In genomic region chr11:8685306-8685705, GRCh38 we compare ENCODE assay signal across 12 cellular contexts. TPM values are rescaled to one million over a fixed set of nuclear protein-coding genes. Genes with fewer than 3 reads are reported as not detected.
DNase-seq lines count a peak whose midpoint lies in the region; ATAC-seq and TF ChIP-seq lines count a peak whose summit lies in the region.
"Had no signal": no experiment of that assay in that cellular context is flagged by ENCODE, and none has a peak within 500 bp of the region (broad histone marks: within the 10 kb centered on the region; RNA-seq: fewer than 3 reads in every experiment).

No MANE protein-coding gene starts in this region.

- H3K36me3 Mint-ChIP-seq in activated CD8-positive, alpha-beta T cell treated with anti-CD3 and anti-CD28 coated beads, Interleukin-2, amount 10 ng/mL, durations not matched to agents 7 days and 5 days (ENCODE audit: low read depth), result peaks cover 84% of the 10 kb centered on the region
- H3K36me3 Mint-ChIP-seq in memory B cell, result peaks cover 20% of the 10 kb centered on the region

- no peaks in the 10 kb centered on the region for H3K27me3 ChIP-seq in HCT116 (ENCODE audit: insufficient read depth, low read length)
- H3K27me3 ChIP-seq in suprapubic skin, result no peaks in the 10 kb centered on the region
- H3K27me3 ChIP-seq in left lung, result no peaks in the 10 kb centered on the region
- H3K27me3 ChIP-seq: body of pancreas had no signal

- intact Hi-C loops in HCT116 (cut with micrococcal nuclease), result loop anchor here (5.0 kb wide), 2 partner anchors 187 to 277 kb away; partner anchors contain the start of gene TMEM9B
- intact Hi-C loops in left lung (cut with DNase I), result loop anchor here in 1 of 2 donors (5.0 kb wide), 1 partner anchor 182 kb away; no protein-coding TSS in a partner anchor

- peak overlapping the region; percentile 97 for H3K27ac Mint-ChIP-seq in activated CD8-positive, alpha-beta T cell treated with anti-CD3 and anti-CD28 coated beads, Interleukin-2, amount 10 ng/mL, durations not matched to agents 7 days and 5 days
- H3K27ac Mint-ChIP-seq in memory B cell, result peak overlapping the region; percentile 91

- RAD21 ChIA-PET in HCT116 (lab: Charles Lee; ENCODE audit: low non-redundant PET in 1 of 2, low total read pairs in 2 of 2, uncharacterized antibody in 2 of 2, unreplicated experiment in 2 of 2), result no interaction called here

- H3K27ac ChIP-seq in C4-2B (peak overlapping the region; percentile 100; the same call in 1 of the 2 replicates), HCT116 (ENCODE audit: low read depth, low read length) (peak overlapping the region; percentile 97), suprapubic skin (no peak overlapping the region), left lung (peak overlapping the region in 1 of 2 donors; percentile 8)
- H3K27ac ChIP-seq: body of pancreas had no signal

- H3K9me3 Mint-ChIP-seq in activated CD8-positive, alpha-beta T cell treated with anti-CD3 and anti-CD28 coated beads, Interleukin-2, amount 10 ng/mL, durations not matched to agents 7 days and 5 days (ENCODE audit: insufficient read depth), result no peaks in the 10 kb centered on the region
- H3K9me3 Mint-ChIP-seq in memory B cell, result peaks cover 6% of the 10 kb centered on the region

- TF ChIP-seq EP300 in suprapubic skin (IDR thresholded peaks at IDR 0.05), result no peak

- TF ChIP-seq RAD21 in HCT116 (IDR thresholded peaks at IDR 0.05; ENCODE audit: low read depth), result no peak

- peak overlapping the region; percentile 99 for H3K9ac ChIP-seq in HCT116 (ENCODE audit: low read length)

- H4K20me1 ChIP-seq in HCT116 (ENCODE audit: insufficient read depth), result peaks cover 3% of the 10 kb centered on the region; the same call in 1 of the 2 replicates

- peak overlapping the region; percentile 80 for H3K4me2 ChIP-seq in HCT116 (ENCODE audit: low read length)

- peak overlapping the region in 1 of 2 experiments; percentile 93; a peak in 1 of 4 replicates for H3K4me3 ChIP-seq in HCT116 (replicated peaks in 1 of 2; ENCODE audit: low read depth in 1 of 2, low read length in 2 of 2)
- H3K4me3 ChIP-seq in suprapubic skin, result no peak overlapping the region
- peak overlapping the region in 1 of 2 donors; percentile 97 for H3K4me3 ChIP-seq in left lung
- H3K4me3 ChIP-seq: body of pancreas had no signal

- CTCF ChIA-PET in HCT116 (lab: Charles Lee), result no interaction called here
- CTCF ChIA-PET in activated CD8-positive, alpha-beta T cell treated with anti-CD3 and anti-CD28 coated beads, Interleukin-2, amount 10 ng/mL, durations not matched to agents 7 days and 5 days (lab: Charles Lee), result no interaction called here

- DNase-seq in HCT116 (ENCODE audit: low read depth, low spot score), result no peak
- DNase-seq in activated CD8-positive, alpha-beta T cell treated with anti-CD3 and anti-CD28 coated beads, Interleukin-2, amount 10 ng/mL, durations not matched to agents 7 days and 5 days, result no peak
- no peak for DNase-seq in memory B cell (ENCODE audit: low spot score in 2 of 2)
- no peak for DNase-seq in suprapubic skin (ENCODE audit: low spot score in 2 of 2)
- no peak for DNase-seq in left lung
- DNase-seq: body of pancreas; Kasumi-1; NCI-H748 treated with DMSO at 0.1 percent for 48 hours; stimulated activated CD4-positive, alpha-beta T cell treated with anti-CD3 and anti-CD28 coated beads, Interleukin-15, amount 100 ng/mL, for 24 hours had no signal

- peaks cover 27 to 64% of the 10 kb centered on the region in 2 experiments for H3K4me1 ChIP-seq in HCT116 (ENCODE audit: control insufficient read depth in 1 of 2, insufficient read depth in 2 of 2, low read length in 2 of 2)
- peaks cover 46% of the 10 kb centered on the region for H3K4me1 ChIP-seq in suprapubic skin
- H3K4me1 ChIP-seq in left lung, result peaks cover 22 to 60% of the 10 kb centered on the region in 2 donors

- H3K79me2 ChIP-seq in HCT116 (ENCODE audit: insufficient read depth, low read length), result peaks cover 67% of the 10 kb centered on the region

- BruUV-seq in HCT116 (replicated peaks; lab: Mats Ljungman, UMichigan), result no TSS peak

- peak overlapping the region; percentile 28 for H3K4me3 Mint-ChIP-seq in activated CD8-positive, alpha-beta T cell treated with anti-CD3 and anti-CD28 coated beads, Interleukin-2, amount 10 ng/mL, durations not matched to agents 7 days and 5 days
- H3K4me3 Mint-ChIP-seq in memory B cell, result no peak overlapping the region

- ATAC-seq in HCT116 (no peak), memory B cell (ENCODE audit: low read depth) (no peak), left lung (no peak), HG03439 (IDR thresholded peaks at IDR 0.05; ENCODE audit: unreplicated experiment) (no peak), GM18873 (IDR thresholded peaks at IDR 0.05; ENCODE audit: low FRiP score, unreplicated experiment) (no peak)
- no peak for ATAC-seq in activated CD8-positive, alpha-beta T cell treated with anti-CD3 and anti-CD28 coated beads, Interleukin-2, amount 10 ng/mL, durations not matched to agents 7 days and 5 days
- ATAC-seq: body of pancreas had no signal

- 71% methylated on average over 7 of the region's 7 CpGs for WGBS in suprapubic skin

- H3K36me3 ChIP-seq in HCT116 (ENCODE audit: control insufficient read depth in 1 of 2, insufficient read depth in 2 of 2, low read length in 2 of 2) (peaks cover 24 to 46% of the 10 kb centered on the region in 2 experiments), suprapubic skin (peaks cover 34% of the 10 kb centered on the region), left lung (peaks cover 0 to 39% of the 10 kb centered on the region in 2 donors)

- TF ChIP-seq CTCF in C4-2B (conservative IDR thresholded peaks at IDR 0.05) (no peak), HCT116 (IDR thresholded peaks at IDR 0.05 in 2 of 3, conservative IDR thresholded peaks at IDR 0.05 in 1 of 3; ENCODE audit: borderline replicate concordance in 1 of 3, insufficient read depth in 1 of 3, low read depth in 2 of 3, low read length in 2 of 3) (no peak), suprapubic skin (IDR thresholded peaks at IDR 0.05) (no peak), left lung (IDR thresholded peaks at IDR 0.05) (no peak)

- no peaks in the 10 kb centered on the region for H3K9me2 ChIP-seq in HCT116 (ENCODE audit: insufficient read depth)

- POLR2A ChIA-PET in HCT116 (lab: Charles Lee), result no interaction called here
- POLR2A ChIA-PET in activated CD8-positive, alpha-beta T cell treated with anti-CD3 and anti-CD28 coated beads, Interleukin-2, amount 10 ng/mL, durations not matched to agents 7 days and 5 days (lab: Charles Lee), result no interaction called here

- H3K4me1 Mint-ChIP-seq in activated CD8-positive, alpha-beta T cell treated with anti-CD3 and anti-CD28 coated beads, Interleukin-2, amount 10 ng/mL, durations not matched to agents 7 days and 5 days (ENCODE audit: low read depth), result peaks cover 68% of the 10 kb centered on the region
- H3K4me1 Mint-ChIP-seq in memory B cell, result peaks cover 45% of the 10 kb centered on the region

- TF ChIP-seq POLR2A in HCT116 (IDR thresholded peaks at IDR 0.05; ENCODE audit: borderline replicate concordance, extremely low read depth, insufficient read depth, insufficient read length), result no peak
- no peak for TF ChIP-seq POLR2A in suprapubic skin (IDR thresholded peaks at IDR 0.05)

- H3K27me3 Mint-ChIP-seq in activated CD8-positive, alpha-beta T cell treated with anti-CD3 and anti-CD28 coated beads, Interleukin-2, amount 10 ng/mL, durations not matched to agents 7 days and 5 days (ENCODE audit: low read depth), result no peaks in the 10 kb centered on the region
- no peaks in the 10 kb centered on the region for H3K27me3 Mint-ChIP-seq in memory B cell

- H3K9me3 ChIP-seq in HCT116 (ENCODE audit: control insufficient read depth in 1 of 2, insufficient read depth in 1 of 2, low read depth in 1 of 2, low read length in 2 of 2) (no peaks in the 10 kb centered on the region), suprapubic skin (no peaks in the 10 kb centered on the region), left lung (no peaks in the 10 kb centered on the region)
- H3K9me3 ChIP-seq: body of pancreas had no signal

- H2AFZ ChIP-seq in HCT116 (ENCODE audit: low read depth, low read length, poor library complexity, severe bottlenecking), result no peak overlapping the region

TF ChIP-seq in HCT116, 20 proteins besides CTCF, POLR2A, EP300 and RAD21 (continues in another document):
- TF ChIP-seq POLR2AphosphoS5 (IDR thresholded peaks at IDR 0.05; ENCODE audit: low read depth, low read length) (no peak; the same call in 1 of the 2 replicates), ATF3 (IDR thresholded peaks at IDR 0.05) (no peak), ZBTB33 (IDR thresholded peaks at IDR 0.05; ENCODE audit: extremely low read depth, insufficient replicate concordance, low read length) (no peak), JUND (IDR thresholded peaks at IDR 0.05) (no peak), ZFX (IDR thresholded peaks at IDR 0.05) (no peak), TCF7L2 (IDR thresholded peaks at IDR 0.05; ENCODE audit: borderline replicate concordance, extremely low read depth, insufficient read depth, insufficient read length) (no peak)

RNA-seq across cellular contexts. Expression of gene RPL27A, which starts 2.7 kb away (rescaled TPM):
- total RNA-seq in HCT116 (2021; ENCODE audit: unreplicated experiment), result 1,055 TPM
- polyA plus RNA-seq in HCT116 (2012), result 3,070 and 3,597 TPM in 2 replicates
- total RNA-seq in activated CD8-positive, alpha-beta T cell treated with anti-CD3 and anti-CD28 coated beads, Interleukin-2, amount 10 ng/mL, durations not matched to agents 7 days and 5 days, result 100 to 1,000 TPM; 716 to 768 TPM
- 1,000 to 10,000 TPM in 3 of 4 donors, 100 to 1,000 TPM in 1; 822 to 1,505 (median 1,124) TPM for total RNA-seq in suprapubic skin
- total RNA-seq in left lung, result 100 to 1,000 TPM; 724 to 741 TPM

RNA-seq across cellular contexts. Expression of gene TRIM66, which starts 2.8 kb away (rescaled TPM):
- 24.8 TPM for total RNA-seq in HCT116 (2021; ENCODE audit: unreplicated experiment)
- polyA plus RNA-seq in HCT116 (2012), result 7.9 and 9.3 TPM in 2 replicates
- 10 to 100 TPM; 28.1 to 28.2 TPM for total RNA-seq in activated CD8-positive, alpha-beta T cell treated with anti-CD3 and anti-CD28 coated beads, Interleukin-2, amount 10 ng/mL, durations not matched to agents 7 days and 5 days
- 10 to 100 TPM in 3 of 4 donors, 1 to 10 TPM in 1; 9.9 to 20.3 (median 11.7) TPM for total RNA-seq in suprapubic skin
- 10 to 100 TPM in 1 of 2 donors, 1 to 10 TPM in 1; 7.3 to 14.3 TPM for total RNA-seq in left lung
